Comparison of ENCODE assay signal across 18 cellular contexts in genomic region chr17:29557085-29557697, GRCh38. TPM values are rescaled to one million over a fixed set of nuclear protein-coding genes. Genes with fewer than 3 reads are reported as not detected.
DNase-seq lines count a peak whose midpoint lies in the region; ATAC-seq, FAIRE-seq and TF ChIP-seq lines count a peak whose summit lies in the region.
"Had no signal": no experiment of that assay in that cellular context is flagged by ENCODE, and none has a peak within 500 bp of the region (broad histone marks: within the 10 kb centered on the region; RNA-seq: fewer than 3 reads in every experiment).

No MANE protein-coding gene starts in this region.

- no peak overlapping the region for H3K27ac ChIP-seq in esophagus muscularis mucosa (replicated peaks in 1 of 4)
- H3K27ac ChIP-seq: gastroesophageal sphincter, SK-N-MC had no signal

- H3K9me3 ChIP-seq in esophagus muscularis mucosa = no peaks in the 10 kb centered on the region
- H3K9me3 ChIP-seq: gastroesophageal sphincter had no signal

- no peaks in the 10 kb centered on the region for H3K27me3 Mint-ChIP-seq in activated T-helper 17 cell treated with anti-CD3 and anti-CD28 coated beads, Interleukin-2, amount 50 U/mL, for 72 hours

- H3K4me1 Mint-ChIP-seq in activated T-helper 17 cell treated with anti-CD3 and anti-CD28 coated beads, Interleukin-2, amount 50 U/mL, for 72 hours = peaks cover 13% of the 10 kb centered on the region

- peak overlapping the region; percentile 9 for H3K4me3 Mint-ChIP-seq in activated T-helper 17 cell treated with anti-CD3 and anti-CD28 coated beads, Interleukin-2, amount 50 U/mL, for 72 hours
- H3K4me3 Mint-ChIP-seq: CD14-positive monocyte, GM23338 had no signal

- H3K9me3 Mint-ChIP-seq in activated T-helper 17 cell treated with anti-CD3 and anti-CD28 coated beads, Interleukin-2, amount 50 U/mL, for 72 hours = no peaks in the 10 kb centered on the region
- H3K9me3 Mint-ChIP-seq: CD14-positive monocyte, GM23338 had no signal

- intact Hi-C loops in posterior cingulate gyrus (cut with DNase I) (no loop called here), esophagus muscularis mucosa (cut with DNase I) (no loop called here)

- no peak for TF ChIP-seq EP300 in esophagus muscularis mucosa (IDR thresholded peaks at IDR 0.05)

- peak overlapping the region; percentile 85 for H3K27ac Mint-ChIP-seq in activated T-helper 17 cell treated with anti-CD3 and anti-CD28 coated beads, Interleukin-2, amount 50 U/mL, for 72 hours
- H3K27ac Mint-ChIP-seq: CD14-positive monocyte, GM23338 had no signal

- H3K27me3 ChIP-seq in esophagus muscularis mucosa = no peaks in the 10 kb centered on the region
- H3K27me3 ChIP-seq: gastroesophageal sphincter had no signal

- no peak overlapping the region for H3K4me3 ChIP-seq in esophagus muscularis mucosa
- H3K4me3 ChIP-seq: gastroesophageal sphincter, GM23338, SK-N-MC had no signal

- no peak for TF ChIP-seq CTCF in esophagus muscularis mucosa (IDR thresholded peaks at IDR 0.05)

- WGBS in esophagus muscularis mucosa = no CpG with 5 or more reads among the region's 1 CpG

- DNase-seq in AG08396 (ENCODE audit: low spot score) (peak; percentile 27), GM19239 (ENCODE audit: insufficient read length, low spot score) (no peak), left lobe of liver (ENCODE audit: low spot score) (peak; percentile 66), UCSD-AML1 (lab: John Stamatoyannopoulos, UW; ENCODE audit: unreplicated experiment) (no peak), NCI-H1436 treated with DMSO at 0.1 percent for 48 hours (lab: John Stamatoyannopoulos, UW) (no peak), posterior cingulate gyrus (no peak), esophagus muscularis mucosa (ENCODE audit: extremely low spot score) (no peak)
- DNase-seq: activated CD4-positive, alpha-beta T cell treated with anti-CD3 and anti-CD28 coated beads for 48 hours; activated naive CD4-positive, alpha-beta T cell treated with Interleukin-2 at 50 U/mL for 16 hours; cortex of kidney; left ventricle myocardium superior; NK-92 treated with Interleukin-12 subunit alpha and Interleukin-12 subunit beta, amount 100 ng/mL, for 24 hours; stimulated activated naive CD4-positive, alpha-beta T cell treated with Interleukin-2 at 50 U/mL for 16 hours had no signal

- peak; percentile 28 for FAIRE-seq in GM19239 (lab: Jason Lieb, UNC)

- H3K36me3 ChIP-seq in esophagus muscularis mucosa = peaks cover 0 to 10% (median 4%) of the 10 kb centered on the region in 4 donors

- no peak for TF ChIP-seq POLR2A in esophagus muscularis mucosa (IDR thresholded peaks at IDR 0.05; ENCODE audit: low read depth)

- H3K36me3 Mint-ChIP-seq in activated T-helper 17 cell treated with anti-CD3 and anti-CD28 coated beads, Interleukin-2, amount 50 U/mL, for 72 hours (ENCODE audit: low read depth) = peaks cover 22% of the 10 kb centered on the region

- ATAC-seq in activated T-helper 17 cell treated with anti-CD3 and anti-CD28 coated beads, Interleukin-2, amount 50 U/mL, for 72 hours (replicated peaks) = peak; percentile 13
- peak; percentile 68 for ATAC-seq in left lobe of liver
- ATAC-seq: gastroesophageal sphincter, GM23338, left ventricle myocardium superior had no signal

- peaks cover 8 to 14% (median 9%) of the 10 kb centered on the region in 4 donors for H3K4me1 ChIP-seq in esophagus muscularis mucosa

RNA-seq across cellular contexts. Expression of gene ABHD15, which starts 9.6 kb away (rescaled TPM):
- total RNA-seq in activated T-helper 17 cell treated with anti-CD3 and anti-CD28 coated beads, Interleukin-2, amount 50 U/mL, for 72 hours = 10 to 100 TPM; 10.1 to 15.1 TPM
- total RNA-seq in left lobe of liver (31.2 TPM), esophagus muscularis mucosa (10 to 100 TPM in 3 of 4 donors, 1 to 10 TPM in 1; 6.8 to 18.3 (median 11.9) TPM)

RNA-seq across cellular contexts. Expression of gene TP53I13, which starts 11.3 kb away (rescaled TPM):
- total RNA-seq in activated T-helper 17 cell treated with anti-CD3 and anti-CD28 coated beads, Interleukin-2, amount 50 U/mL, for 72 hours = 10 to 100 TPM; 45.7 to 58.1 TPM
- 84.2 TPM for total RNA-seq in left lobe of liver
- total RNA-seq in esophagus muscularis mucosa = 10 to 100 TPM; 40.9 to 72.6 (median 55.7) TPM

RNA-seq across cellular contexts. Expression of gene GIT1, which starts 32.3 kb away (rescaled TPM):
- 10 to 100 TPM; 52.4 to 65.7 TPM for total RNA-seq in activated T-helper 17 cell treated with anti-CD3 and anti-CD28 coated beads, Interleukin-2, amount 50 U/mL, for 72 hours
- total RNA-seq in left lobe of liver (9.4 TPM), esophagus muscularis mucosa (10 to 100 TPM; 28.7 to 50.4 (median 39.9) TPM)

RNA-seq across cellular contexts. Expression of gene ANKRD13B, which starts 35.7 kb away (rescaled TPM):
- 10 to 100 TPM; 10.4 to 27.7 TPM for total RNA-seq in activated T-helper 17 cell treated with anti-CD3 and anti-CD28 coated beads, Interleukin-2, amount 50 U/mL, for 72 hours
- total RNA-seq in left lobe of liver = 1.3 TPM
- 10 to 100 TPM in 3 of 4 donors, 1 to 10 TPM in 1; 8.0 to 16.1 (median 13.4) TPM for total RNA-seq in esophagus muscularis mucosa

Comparison
In these comparisons a context has a peak if more than half of its experiments do, and no peak if none do; other contexts are left out.
1. DNase-seq: peak in AG08396 (single experiment) and left lobe of liver (single experiment); none in GM19239 (single experiment), UCSD-AML1 (single experiment), NCI-H1436 treated with DMSO at 0.1 percent for 48 hours (single experiment), posterior cingulate gyrus (0 of 10) and esophagus muscularis mucosa (single experiment).